15 cellular contexts compared by ENCODE assay signal in genomic region chr10:133599869-133600268, GRCh38. TPM values are rescaled to one million over a fixed set of nuclear protein-coding genes. Genes with fewer than 3 reads are reported as not detected.
"Had no signal": no experiment of that assay in that cellular context is flagged by ENCODE, and none has a peak within 500 bp of the region (broad histone marks: within the 10 kb centered on the region; RNA-seq: fewer than 3 reads in every experiment).

No MANE protein-coding gene starts in this region.

RNA-seq across cellular contexts. Expression of gene FRG2B, which starts 26.7 kb away (rescaled TPM):
- total RNA-seq: activated B cell treated with CpG ODN at 0.5 μM for 24 hours; activated CD4-positive, alpha-beta memory T cell treated with anti-CD3 and anti-CD28 coated beads for 36 hours; activated naive CD4-positive, alpha-beta T cell treated with anti-CD3 and anti-CD28 coated beads for 36 hours; adrenal gland; astrocyte; body of pancreas; breast epithelium; cardiac septum; K562; NCI-H460; PC-3; Peyer's patch; SJSA1; T-cell; T-helper 17 cell had no signal

RNA-seq across cellular contexts. Expression of gene SYCE1, which starts 34.5 kb away (rescaled TPM):
- total RNA-seq: activated B cell treated with CpG ODN at 0.5 μM for 24 hours, K562, NCI-H460, PC-3, SJSA1 had no signal
